ENCODE assay signal across 9 cellular contexts in the genomic region with DNA sequence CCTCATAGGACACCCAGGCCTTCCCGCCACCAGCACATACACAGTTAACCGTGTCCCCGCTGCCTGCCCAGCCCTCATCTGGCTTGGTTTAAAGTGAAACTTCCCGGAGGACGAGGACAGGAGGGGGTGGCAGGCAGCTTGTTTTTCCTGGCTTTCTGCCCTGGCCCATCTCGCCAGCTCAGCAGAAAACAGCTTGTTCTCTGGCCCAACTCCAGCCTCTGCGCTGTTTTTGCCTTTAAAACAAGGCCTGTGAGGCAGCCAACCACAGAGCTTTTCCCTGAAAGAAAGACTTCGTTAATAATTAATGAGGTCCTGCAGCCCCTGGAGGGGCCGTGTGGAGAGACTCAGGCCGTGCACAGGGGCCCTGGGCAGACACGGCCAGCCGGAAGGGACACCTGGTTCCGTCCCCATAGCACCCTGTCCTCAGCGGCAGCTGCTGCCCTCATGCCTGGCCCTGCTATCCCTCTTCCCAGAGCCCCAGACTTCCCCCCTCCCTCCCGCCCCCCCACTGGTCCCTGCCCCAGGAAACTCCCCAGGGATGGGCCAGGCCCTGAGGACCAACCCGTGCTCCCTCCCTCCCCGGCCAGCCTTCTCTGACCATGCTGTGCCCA.
DNase-seq lines count a peak whose midpoint lies in the region; ATAC-seq and TF ChIP-seq lines count a peak whose summit lies in the region.
"Had no signal": no experiment of that assay in that cellular context is flagged by ENCODE, and none has a peak within 500 bp of the region (broad histone marks: within the 10 kb centered on the region; RNA-seq: fewer than 3 reads in every experiment).

No MANE protein-coding gene starts in this region.

- no peak overlapping the region for H3K27ac Mint-ChIP-seq in CD4-positive, alpha-beta memory T cell
- H3K27ac Mint-ChIP-seq in stimulated activated memory B cell treated with anti-CD40 and anti-IgM and Interleukin-4, amounts not matched to agents 10 μg/mL and 1 μg/mL and 100 μg/mL, for 72 hours: no peak overlapping the region
- H3K27ac Mint-ChIP-seq: IgD-negative memory B cell had no signal

- no peaks in the 10 kb centered on the region for H3K27me3 ChIP-seq in Panc1 (ENCODE audit: control insufficient read depth, insufficient read depth, low read length)
- no peaks in the 10 kb centered on the region for H3K27me3 ChIP-seq in CD4-positive, alpha-beta memory T cell (ENCODE audit: insufficient read depth, low read length)

- peaks cover 8 to 18% of the 10 kb centered on the region in 2 donors for H3K36me3 Mint-ChIP-seq in CD4-positive, alpha-beta memory T cell
- no peaks in the 10 kb centered on the region for H3K36me3 Mint-ChIP-seq in stimulated activated memory B cell treated with anti-CD40 and anti-IgM and Interleukin-4, amounts not matched to agents 10 μg/mL and 1 μg/mL and 100 μg/mL, for 72 hours
- H3K36me3 Mint-ChIP-seq: IgD-negative memory B cell had no signal

- H3K27ac ChIP-seq in Panc1 (ENCODE audit: low read length): no peak overlapping the region
- no peak overlapping the region for H3K27ac ChIP-seq in CD4-positive, alpha-beta memory T cell (ENCODE audit: low read depth, low read length)

- DNase-seq in H4 (ENCODE audit: low spot score) (peak; percentile 96), Panc1 (ENCODE audit: low read depth, low spot score) (no peak), erythroblast (lab: John Stamatoyannopoulos, UW) (peak; percentile 39 to 62), mucosa of gallbladder (ENCODE audit: low spot score) (peak; percentile 97)
- no peak for DNase-seq in activated effector memory CD4-positive, alpha-beta T cell treated with anti-CD3 and anti-CD28 coated beads, Interleukin-2, amount 50 U/mL, for 16 hours
- DNase-seq in CD4-positive, alpha-beta memory T cell: no peak

- no TSS peak for BruUV-seq in Panc1 (replicated peaks; lab: Mats Ljungman, UMichigan)

- ATAC-seq in Panc1 (peak; percentile 68), GM21360 (IDR thresholded peaks at IDR 0.05; ENCODE audit: unreplicated experiment) (no peak)
- ATAC-seq in stimulated activated memory B cell treated with anti-CD40 and anti-IgM and Interleukin-4, amounts not matched to agents 10 μg/mL and 1 μg/mL and 100 μg/mL, for 72 hours: no peak

- TF ChIP-seq POLR2A in erythroblast (IDR thresholded peaks at IDR 0.05; ENCODE audit: low read length): no peak

- no peaks in the 10 kb centered on the region for H3K4me1 ChIP-seq in Panc1 (ENCODE audit: control insufficient read depth, insufficient read depth, low read length)
- no peaks in the 10 kb centered on the region for H3K4me1 ChIP-seq in CD4-positive, alpha-beta memory T cell (ENCODE audit: insufficient read depth, low read length)

- H3K4me3 Mint-ChIP-seq in CD4-positive, alpha-beta memory T cell: no peak overlapping the region
- no peak overlapping the region for H3K4me3 Mint-ChIP-seq in stimulated activated memory B cell treated with anti-CD40 and anti-IgM and Interleukin-4, amounts not matched to agents 10 μg/mL and 1 μg/mL and 100 μg/mL, for 72 hours
- H3K4me3 Mint-ChIP-seq: IgD-negative memory B cell had no signal

- peaks cover 0 to 7% (median 0%) of the 10 kb centered on the region in 4 donors for H3K4me1 Mint-ChIP-seq in CD4-positive, alpha-beta memory T cell
- H3K4me1 Mint-ChIP-seq in stimulated activated memory B cell treated with anti-CD40 and anti-IgM and Interleukin-4, amounts not matched to agents 10 μg/mL and 1 μg/mL and 100 μg/mL, for 72 hours: peaks cover 5% of the 10 kb centered on the region

- POLR2A ChIA-PET in Panc1 (lab: Charles Lee): interaction anchor here (0.6 kb wide), 1 partner anchor 11 kb away, joined by 4 read pairs; no protein-coding TSS in a partner anchor
- POLR2A ChIA-PET in CD4-positive, alpha-beta memory T cell (lab: Charles Lee; ENCODE audit: partially characterized antibody): no interaction called here

- no peaks in the 10 kb centered on the region for H3K9me3 Mint-ChIP-seq in CD4-positive, alpha-beta memory T cell
- no peaks in the 10 kb centered on the region for H3K9me3 Mint-ChIP-seq in stimulated activated memory B cell treated with anti-CD40 and anti-IgM and Interleukin-4, amounts not matched to agents 10 μg/mL and 1 μg/mL and 100 μg/mL, for 72 hours
- H3K9me3 Mint-ChIP-seq: IgD-negative memory B cell had no signal

- H3K36me3 ChIP-seq in Panc1 (ENCODE audit: control insufficient read depth, insufficient read depth, low read length): no peaks in the 10 kb centered on the region
- H3K36me3 ChIP-seq in CD4-positive, alpha-beta memory T cell (ENCODE audit: insufficient read depth, low read length): no peaks in the 10 kb centered on the region

- CTCF ChIA-PET in Panc1 (lab: Charles Lee): interaction anchor here (0.5 to 0.7 kb wide), 3 partner anchors 8 to 180 kb away, joined by 3 to 5 read pairs (median 3); no protein-coding TSS in a partner anchor
- CTCF ChIA-PET in CD4-positive, alpha-beta memory T cell (lab: Charles Lee; ENCODE audit: partially characterized antibody): no interaction called here

- intact Hi-C loops in Panc1 (cut with micrococcal nuclease; ENCODE audit: unreplicated experiment): no loop called here
- intact Hi-C loops in CD4-positive, alpha-beta memory T cell (cut with micrococcal nuclease): no loop called here

- in situ Hi-C loops in Panc1 (cut with HindIII; ENCODE audit: low pct_unique_long_range_greater_than_20kb, low sequenced_read_pairs): no loop called here

- no peak overlapping the region for H3K4me3 ChIP-seq in Panc1 (ENCODE audit: low read depth in 2 of 2, low read length in 2 of 2)
- no peak overlapping the region for H3K4me3 ChIP-seq in CD4-positive, alpha-beta memory T cell (ENCODE audit: low read length in 2 of 2)

- no peaks in the 10 kb centered on the region for H3K9me3 ChIP-seq in Panc1 (ENCODE audit: control insufficient read depth, insufficient read depth, low read depth, low read length)
- H3K9me3 ChIP-seq in CD4-positive, alpha-beta memory T cell (ENCODE audit: control insufficient read depth in 1 of 2, low read length in 2 of 2): no peaks in the 10 kb centered on the region

- H3K27me3 Mint-ChIP-seq in CD4-positive, alpha-beta memory T cell: no peaks in the 10 kb centered on the region
- H3K27me3 Mint-ChIP-seq in stimulated activated memory B cell treated with anti-CD40 and anti-IgM and Interleukin-4, amounts not matched to agents 10 μg/mL and 1 μg/mL and 100 μg/mL, for 72 hours: peaks cover 4% of the 10 kb centered on the region
- H3K27me3 Mint-ChIP-seq: IgD-negative memory B cell had no signal

- no peak for TF ChIP-seq CTCF in Panc1 (IDR thresholded peaks at IDR 0.05)

Comparison
In these comparisons a context has a peak if more than half of its experiments do, and no peak if none do; other contexts are left out.
1. DNase-seq: peak in H4 (single experiment), erythroblast (2 of 2) and mucosa of gallbladder (single experiment); none in Panc1 (single experiment), activated effector memory CD4-positive, alpha-beta T cell treated with anti-CD3 and anti-CD28 coated beads, Interleukin-2, amount 50 U/mL, for 16 hours (single experiment) and CD4-positive, alpha-beta memory T cell (0 of 5).